In genomic region chr4:70746179-70746839, GRCh38 we compare ENCODE assay signal across 1 cellular context.
TF ChIP-seq lines count a peak whose summit lies in the region.

No MANE protein-coding gene starts in this region.

TF ChIP-seq in K562, 482 proteins besides CTCF, POLR2A, EP300 and RAD21 (continued from another document and continues in another):
- TF ChIP-seq GTF3C2 (IDR thresholded peaks at IDR 0.05; ENCODE audit: borderline replicate concordance, extremely low read depth, insufficient read length) (no peak), UBTF (IDR thresholded peaks at IDR 0.05; ENCODE audit: borderline replicate concordance in 1 of 2, low read depth in 2 of 2, low read length in 2 of 2) (no peak), TFE3 (CRISPR knock-in tag; IDR thresholded peaks at IDR 0.05) (no peak), TFAM (CRISPR knock-in tag; conservative IDR thresholded peaks at IDR 0.05) (no peak), ZNF3 (CRISPR knock-in tag; IDR thresholded peaks at IDR 0.05) (no peak), ZC3H8 (IDR thresholded peaks at IDR 0.05) (no peak), TAL1 (IDR thresholded peaks at IDR 0.05) (no peak), C11orf30 (IDR thresholded peaks at IDR 0.05; ENCODE audit: low read depth) (peak; percentile 15; the same call in 1 of the 2 replicates), CEBPG (CRISPR knock-in tag; IDR thresholded peaks at IDR 0.05) (no peak), CEBPG (tag; conservative IDR thresholded peaks at IDR 0.05 in 1 of 2, IDR thresholded peaks at IDR 0.05 in 1 of 2) (peak in 1 of 2 experiments; percentile 45; a peak in 1 of 4 replicates), ETV5 (CRISPR knock-in tag; IDR thresholded peaks at IDR 0.05; ENCODE audit: low read depth) (no peak), ZNF280A (IDR thresholded peaks at IDR 0.05; ENCODE audit: low read depth, partially characterized antibody) (no peak), ATF3 (IDR thresholded peaks at IDR 0.05) (peak; percentile 32; the same call in 1 of the 2 replicates), ATF3 (CRISPR knock-in tag; conservative IDR thresholded peaks at IDR 0.05) (no peak), EHMT2 (IDR thresholded peaks at IDR 0.05) (no peak), TCF15 (CRISPR knock-in tag; IDR thresholded peaks at IDR 0.05) (no peak), HSF4 (CRISPR knock-in tag; IDR thresholded peaks at IDR 0.05; ENCODE audit: borderline replicate concordance) (no peak), XRCC4 (IDR thresholded peaks at IDR 0.05; ENCODE audit: extremely low read depth, insufficient read depth, insufficient read length) (no peak), ZFP1 (CRISPR knock-in tag; IDR thresholded peaks at IDR 0.05) (no peak), FOSL1 (tag; conservative IDR thresholded peaks at IDR 0.05) (peak; percentile 66), FOXA3 (CRISPR knock-in tag; conservative IDR thresholded peaks at IDR 0.05 in 1 of 2, IDR thresholded peaks at IDR 0.05 in 1 of 2) (peak in 1 of 2 experiments; percentile 70; a peak in 2 of 4 replicates), RUNX1 (IDR thresholded peaks at IDR 0.05; ENCODE audit: low read depth) (no peak), POLR2H (tag; IDR thresholded peaks at IDR 0.05; ENCODE audit: low read depth) (no peak), ZNF512 (tag; IDR thresholded peaks at IDR 0.05) (no peak), ZNF407 (IDR thresholded peaks at IDR 0.05; ENCODE audit: low read depth) (no peak), PURB (CRISPR knock-in tag; IDR thresholded peaks at IDR 0.05; ENCODE audit: low read depth) (no peak), ZNF589 (CRISPR knock-in tag; IDR thresholded peaks at IDR 0.05; ENCODE audit: low read depth) (no peak), SMARCE1 (IDR thresholded peaks at IDR 0.05) (0 out of 2 replicates have a peak, but pooled peaks have one; percentile 19), ZNF584 (CRISPR knock-in tag; IDR thresholded peaks at IDR 0.05; ENCODE audit: low read depth) (no peak), ZNF785 (CRISPR knock-in tag; IDR thresholded peaks at IDR 0.05) (no peak), HDGF (IDR thresholded peaks at IDR 0.05) (no peak), ZNF324 (CRISPR knock-in tag; IDR thresholded peaks at IDR 0.05) (no peak), ZNF740 (CRISPR knock-in tag; IDR thresholded peaks at IDR 0.05) (no peak), ZNF740 (tag; IDR thresholded peaks at IDR 0.05) (no peak), MEIS2 (IDR thresholded peaks at IDR 0.05; ENCODE audit: partially characterized antibody) (peak; percentile 18), BRF1 (IDR thresholded peaks at IDR 0.05; ENCODE audit: borderline replicate concordance, extremely low read depth, insufficient read length) (no peak), ZNF140 (CRISPR knock-in tag; IDR thresholded peaks at IDR 0.05) (no peak), ASH1L (IDR thresholded peaks at IDR 0.05; ENCODE audit: borderline replicate concordance, low read depth, partially characterized antibody) (no peak), ZNF184 (CRISPR knock-in tag; IDR thresholded peaks at IDR 0.05) (no peak), NCOA4 (IDR thresholded peaks at IDR 0.05; ENCODE audit: partially characterized antibody) (no peak)
